8 cellular contexts compared by ENCODE assay signal in genomic region chr14:74713395-74713735, GRCh38. TPM values are rescaled to one million over a fixed set of nuclear protein-coding genes. Genes with fewer than 3 reads are reported as not detected.
DNase-seq lines count a peak whose midpoint lies in the region; ATAC-seq, FAIRE-seq and TF ChIP-seq lines count a peak whose summit lies in the region.

No MANE protein-coding gene starts in this region.

- H3K4me2 ChIP-seq in OCI-LY1 (ENCODE audit: low read length) (peak overlapping the region; percentile 92), endothelial cell of umbilical vein (ENCODE audit: insufficient read depth, low read length) (peak overlapping the region; percentile 82), neural progenitor cell (peak overlapping the region; percentile 86)

- intact Hi-C loops in CD4-positive, alpha-beta memory T cell (cut with micrococcal nuclease), result loop anchor here (1.0 to 2.0 kb wide), 3 partner anchors 50 to 411 kb away; partner anchors contain the start of genes ABCD4 and YLPM1
- intact Hi-C loops in endothelial cell of umbilical vein (cut with micrococcal nuclease), result loop anchor here (1.0 to 5.0 kb wide), 4 partner anchors 50 to 104 kb away; partner anchors contain the start of gene YLPM1

- peaks cover 38 to 57% (median 47%) of the 10 kb centered on the region in 4 donors for H3K4me1 Mint-ChIP-seq in CD4-positive, alpha-beta memory T cell
- H3K4me1 Mint-ChIP-seq in neural progenitor cell, result peaks cover 21% of the 10 kb centered on the region

- peaks cover 21 to 44% of the 10 kb centered on the region in 2 donors for H3K36me3 Mint-ChIP-seq in CD4-positive, alpha-beta memory T cell
- no peaks in the 10 kb centered on the region for H3K36me3 Mint-ChIP-seq in neural progenitor cell

- no peak for TF ChIP-seq CTCF in OCI-LY1 (IDR thresholded peaks at IDR 0.05; ENCODE audit: low read length)
- no peak for TF ChIP-seq CTCF in endothelial cell of umbilical vein (IDR thresholded peaks at IDR 0.05; ENCODE audit: extremely low read depth in 1 of 2, insufficient read depth in 1 of 2, low read depth in 1 of 2, low read length in 2 of 2)
- no peak for TF ChIP-seq CTCF in neural progenitor cell (IDR thresholded peaks at IDR 0.05)

- no peaks in the 10 kb centered on the region for H3K9me2 ChIP-seq in OCI-LY1 (ENCODE audit: low read depth, low read length)

- H3K4me3 Mint-ChIP-seq in CD4-positive, alpha-beta memory T cell, result peak overlapping the region; percentile 90 to 100 (median 98)
- H3K4me3 Mint-ChIP-seq in neural progenitor cell, result peak overlapping the region; percentile 97

- peaks cover 12% of the 10 kb centered on the region for H3K36me3 ChIP-seq in CD4-positive, alpha-beta memory T cell (ENCODE audit: insufficient read depth, low read length)
- H3K36me3 ChIP-seq in OCI-LY1 (ENCODE audit: insufficient read depth, low read length), result peaks cover 30% of the 10 kb centered on the region; the same call in 1 of the 2 replicates
- peaks cover 2 to 8% of the 10 kb centered on the region in 2 experiments for H3K36me3 ChIP-seq in endothelial cell of umbilical vein (ENCODE audit: control insufficient read depth in 2 of 2, extremely low read depth in 1 of 2, insufficient read depth in 2 of 2, low read length in 2 of 2)
- H3K36me3 ChIP-seq in neural progenitor cell, result peaks cover 7% of the 10 kb centered on the region

- H3K27ac Mint-ChIP-seq in CD4-positive, alpha-beta memory T cell, result peak overlapping the region; percentile 91 to 100 (median 99)
- peak overlapping the region; percentile 6 for H3K27ac Mint-ChIP-seq in neural progenitor cell

- H2AFZ ChIP-seq in OCI-LY1 (ENCODE audit: low read length) (no peak overlapping the region), endothelial cell of umbilical vein (ENCODE audit: low read depth, low read length) (peak overlapping the region; percentile 43), neural progenitor cell (replicated peaks) (peak overlapping the region; percentile 97)

- no peaks in the 10 kb centered on the region for H3K9me1 ChIP-seq in endothelial cell of umbilical vein (replicated peaks; ENCODE audit: control insufficient read depth, extremely low read depth, insufficient read depth, low read length)

- dilution Hi-C loops in endothelial cell of umbilical vein (cut with MboI; ENCODE audit: extremely low pct_ligation_motif_present, low sequenced_read_pairs), result no loop called here

- peaks cover 0 to 3% (median 0%) of the 10 kb centered on the region in 8 donors for H3K9me3 Mint-ChIP-seq in CD4-positive, alpha-beta memory T cell
- no peaks in the 10 kb centered on the region for H3K9me3 Mint-ChIP-seq in neural progenitor cell

- H3K9ac ChIP-seq in OCI-LY1 (ENCODE audit: low read length) (peak overlapping the region; percentile 76), endothelial cell of umbilical vein (replicated peaks; ENCODE audit: extremely low read depth, insufficient read depth, low read length) (peak overlapping the region; percentile 72), neural progenitor cell (peak overlapping the region; percentile 94)

- H3K9me3 ChIP-seq in CD4-positive, alpha-beta memory T cell (ENCODE audit: control insufficient read depth in 1 of 2, low read length in 2 of 2), result no peaks in the 10 kb centered on the region
- H3K9me3 ChIP-seq in OCI-LY1 (ENCODE audit: low read length) (no peaks in the 10 kb centered on the region), endothelial cell of umbilical vein (replicated peaks; ENCODE audit: control insufficient read depth, insufficient read depth, low read length) (no peaks in the 10 kb centered on the region), neural progenitor cell (ENCODE audit: low read depth) (no peaks in the 10 kb centered on the region)

- POLR2A ChIA-PET in CD4-positive, alpha-beta memory T cell (lab: Charles Lee; ENCODE audit: partially characterized antibody), result interaction anchor here (2.0 kb wide), 1 partner anchor 50 kb away, joined by 9 read pairs; the partner anchor contains the start of gene YLPM1
- POLR2A ChIA-PET in endothelial cell of umbilical vein (lab: Charles Lee), result no interaction called here

- TF ChIP-seq POLR2A in endothelial cell of umbilical vein (IDR thresholded peaks at IDR 0.05; ENCODE audit: low read depth, low read length), result no peak

- BruUV-seq in endothelial cell of umbilical vein (replicated peaks; lab: Mats Ljungman, UMichigan), result no TSS peak

- peak overlapping the region; percentile 91 for H3K27ac ChIP-seq in CD4-positive, alpha-beta memory T cell (ENCODE audit: low read depth, low read length)
- no peak overlapping the region for H3K27ac ChIP-seq in OCI-LY1 (ENCODE audit: low read depth, low read length, poor library complexity, severe bottlenecking)
- H3K27ac ChIP-seq in endothelial cell of umbilical vein (ENCODE audit: insufficient read depth, low read depth, low read length), result peak overlapping the region; percentile 37
- H3K27ac ChIP-seq in neural progenitor cell, result no peak overlapping the region

- H3F3A ChIP-seq in OCI-LY1 (ENCODE audit: insufficient read depth, low read length) (no peaks in the 10 kb centered on the region), neural progenitor cell (ENCODE audit: low read depth) (no peaks in the 10 kb centered on the region)

- CTCF ChIA-PET in CD4-positive, alpha-beta memory T cell (lab: Charles Lee; ENCODE audit: partially characterized antibody), result interaction anchor here (2.1 to 2.4 kb wide), 2 partner anchors 95 to 104 kb away, joined by 6 to 11 read pairs; no protein-coding TSS in a partner anchor
- CTCF ChIA-PET in endothelial cell of umbilical vein (lab: Charles Lee), result interaction anchor here (1.0 to 1.7 kb wide), 5 partner anchors 63 to 105 kb away, joined by 3 to 6 read pairs (median 4); no protein-coding TSS in a partner anchor

- ATAC-seq in esophagus mucosa, result no peak
- no peak for ATAC-seq in GM19395 (IDR thresholded peaks at IDR 0.05; ENCODE audit: unreplicated experiment)

- FAIRE-seq in endothelial cell of umbilical vein (lab: Jason Lieb, UNC), result no peak

- no peak for DNase-seq in CD4-positive, alpha-beta memory T cell
- no peak for DNase-seq in endothelial cell of umbilical vein (ENCODE audit: low read depth, low spot score)
- no peak for DNase-seq in neural progenitor cell (ENCODE audit: low spot score)
- DNase-seq in NCI-H526 (lab: John Stamatoyannopoulos, UW), result no peak
- no peak for DNase-seq in activated CD4-positive, CD25-positive, alpha-beta regulatory T cell treated with anti-CD3 and anti-CD28 coated beads, Interleukin-2, amount 50 U/mL, for 72 hours

- H3K27me3 Mint-ChIP-seq in CD4-positive, alpha-beta memory T cell, result no peaks in the 10 kb centered on the region
- no peaks in the 10 kb centered on the region for H3K27me3 Mint-ChIP-seq in neural progenitor cell (ENCODE audit: insufficient read depth, low read depth)

- no peaks in the 10 kb centered on the region for H4K20me1 ChIP-seq in OCI-LY1 (ENCODE audit: insufficient read depth, low read length)
- peaks cover 4% of the 10 kb centered on the region for H4K20me1 ChIP-seq in endothelial cell of umbilical vein (replicated peaks; ENCODE audit: control insufficient read depth, extremely low read depth, insufficient read depth, low read length)
- H4K20me1 ChIP-seq in neural progenitor cell (ENCODE audit: low read depth), result peaks cover 14% of the 10 kb centered on the region

- peak overlapping the region; percentile 80 to 83 for H3K4me3 ChIP-seq in CD4-positive, alpha-beta memory T cell (ENCODE audit: low read length in 2 of 2)
- H3K4me3 ChIP-seq in OCI-LY1 (ENCODE audit: low read depth, low read length, poor library complexity, severe bottlenecking) (peak overlapping the region; percentile 93), endothelial cell of umbilical vein (replicated peaks in 1 of 3; ENCODE audit: insufficient read depth in 1 of 3, low read depth in 1 of 3, low read length in 3 of 3) (peak overlapping the region; percentile 66 to 93 (median 92)), neural progenitor cell (peak overlapping the region; percentile 94)

- H3K27me3 ChIP-seq in CD4-positive, alpha-beta memory T cell (ENCODE audit: insufficient read depth, low read length), result no peaks in the 10 kb centered on the region
- H3K27me3 ChIP-seq in OCI-LY1 (ENCODE audit: insufficient read depth, low read length), result no peaks in the 10 kb centered on the region
- H3K27me3 ChIP-seq in endothelial cell of umbilical vein (ENCODE audit: control insufficient read depth in 2 of 2, insufficient read depth in 2 of 2, low read length in 2 of 2), result no peaks in the 10 kb centered on the region
- H3K27me3 ChIP-seq in neural progenitor cell, result no peaks in the 10 kb centered on the region

- H3K79me2 ChIP-seq in OCI-LY1 (ENCODE audit: insufficient read depth, low read length) (peaks cover 48% of the 10 kb centered on the region), endothelial cell of umbilical vein (ENCODE audit: control insufficient read depth, insufficient read depth, low read length) (peaks cover 51% of the 10 kb centered on the region), neural progenitor cell (ENCODE audit: low read depth) (peaks cover 61% of the 10 kb centered on the region)

- peaks cover 40% of the 10 kb centered on the region for H3K4me1 ChIP-seq in CD4-positive, alpha-beta memory T cell (ENCODE audit: insufficient read depth, low read length)
- peaks cover 26% of the 10 kb centered on the region for H3K4me1 ChIP-seq in OCI-LY1 (ENCODE audit: insufficient read depth, low read length, severe bottlenecking)
- H3K4me1 ChIP-seq in endothelial cell of umbilical vein (ENCODE audit: control insufficient read depth, extremely low read depth, insufficient read depth, low read length), result peaks cover 15% of the 10 kb centered on the region
- peaks cover 9% of the 10 kb centered on the region for H3K4me1 ChIP-seq in neural progenitor cell

RNA-seq across cellular contexts. Expression of gene FCF1, which starts 0.4 kb away (rescaled TPM):
- total RNA-seq in CD4-positive, alpha-beta memory T cell, result 10 to 100 TPM; 57.5 to 57.9 TPM
- polyA plus RNA-seq in CD4-positive, alpha-beta memory T cell, result 10 to 100 TPM; 28.6 to 35.5 TPM
- 57.8 and 58.2 TPM in 2 replicates for total RNA-seq in endothelial cell of umbilical vein
- polyA plus RNA-seq in endothelial cell of umbilical vein, result 24.4 and 26.2 TPM in 2 replicates
- polyA plus RNA-seq in endothelial cell of umbilical vein (2011; cell fraction: cytosol; rRNA removed), result 51.1 and 51.3 TPM in 2 replicates
- 24.9 and 32.5 TPM in 2 replicates for polyA plus RNA-seq in endothelial cell of umbilical vein (2011; cell fraction: nucleus; rRNA removed)
- polyA plus RNA-seq in endothelial cell of umbilical vein (2012), result 51.4 and 70.1 TPM in 2 replicates
- polyA minus RNA-seq in endothelial cell of umbilical vein, result 39.9 and 50.5 TPM in 2 replicates
- 15.2 TPM for polyA minus RNA-seq in endothelial cell of umbilical vein (2011; cell fraction: cytosol; rRNA and poly(A)+ RNA removed)
- polyA minus RNA-seq in endothelial cell of umbilical vein (2011; cell fraction: nucleus; rRNA and poly(A)+ RNA removed), result 10.0 and 19.0 TPM in 2 replicates
- total RNA-seq in neural progenitor cell (ENCODE audit: low replicate concordance), result 41.7 and 96.1 TPM in 2 replicates
- total RNA-seq in esophagus mucosa, result 38.8 TPM

RNA-seq across cellular contexts. Expression of gene AREL1, which starts 0.5 kb away (rescaled TPM):
- 10 to 100 TPM; 44.4 to 46.1 TPM for total RNA-seq in CD4-positive, alpha-beta memory T cell
- polyA plus RNA-seq in CD4-positive, alpha-beta memory T cell, result 10 to 100 TPM; 16.2 to 24.2 TPM
- 46.4 and 50.3 TPM in 2 replicates for total RNA-seq in endothelial cell of umbilical vein
- 67.2 and 87.1 TPM in 2 replicates for polyA plus RNA-seq in endothelial cell of umbilical vein
- 32.8 and 35.8 TPM in 2 replicates for polyA plus RNA-seq in endothelial cell of umbilical vein (2011; cell fraction: cytosol; rRNA removed)
- polyA plus RNA-seq in endothelial cell of umbilical vein (2011; cell fraction: nucleus; rRNA removed), result 120 and 158 TPM in 2 replicates
- 25.4 and 28.7 TPM in 2 replicates for polyA plus RNA-seq in endothelial cell of umbilical vein (2012)
- 221 and 264 TPM in 2 replicates for polyA minus RNA-seq in endothelial cell of umbilical vein
- 20.8 TPM for polyA minus RNA-seq in endothelial cell of umbilical vein (2011; cell fraction: cytosol; rRNA and poly(A)+ RNA removed)
- 133 and 153 TPM in 2 replicates for polyA minus RNA-seq in endothelial cell of umbilical vein (2011; cell fraction: nucleus; rRNA and poly(A)+ RNA removed)
- 25.2 and 27.7 TPM in 2 replicates for total RNA-seq in neural progenitor cell (ENCODE audit: low replicate concordance)
- total RNA-seq in esophagus mucosa, result 24.1 TPM

RNA-seq across cellular contexts. Expression of gene YLPM1, which starts 49.8 kb away (rescaled TPM):
- 10 to 100 TPM; 83.1 to 90.3 TPM for total RNA-seq in CD4-positive, alpha-beta memory T cell
- 10 to 100 TPM in 1 of 2 donors, 1 to 10 TPM in 1; 2.5 to 21.5 TPM for polyA plus RNA-seq in CD4-positive, alpha-beta memory T cell
- total RNA-seq in endothelial cell of umbilical vein (81.0 and 85.7 TPM in 2 replicates), neural progenitor cell (ENCODE audit: low replicate concordance) (35.7 and 55.9 TPM in 2 replicates), esophagus mucosa (30.6 TPM)
- 11.4 and 14.9 TPM in 2 replicates for polyA plus RNA-seq in endothelial cell of umbilical vein
- 17.4 and 19.5 TPM in 2 replicates for polyA plus RNA-seq in endothelial cell of umbilical vein (2011; cell fraction: cytosol; rRNA removed)
- 62.3 and 71.9 TPM in 2 replicates for polyA plus RNA-seq in endothelial cell of umbilical vein (2011; cell fraction: nucleus; rRNA removed)
- 43.8 and 61.5 TPM in 2 replicates for polyA plus RNA-seq in endothelial cell of umbilical vein (2012)
- 42.2 and 45.4 TPM in 2 replicates for polyA minus RNA-seq in endothelial cell of umbilical vein
- 11.9 TPM for polyA minus RNA-seq in endothelial cell of umbilical vein (2011; cell fraction: cytosol; rRNA and poly(A)+ RNA removed)
- polyA minus RNA-seq in endothelial cell of umbilical vein (2011; cell fraction: nucleus; rRNA and poly(A)+ RNA removed), result 118 and 155 TPM in 2 replicates

Comparison
In these comparisons a context has a peak if more than half of its experiments do, and no peak if none do; other contexts are left out.
1. H3K27ac ChIP-seq: peak in CD4-positive, alpha-beta memory T cell (single experiment) and endothelial cell of umbilical vein (single experiment); none in OCI-LY1 (single experiment) and neural progenitor cell (single experiment).
2. Peak in every context shown above with its lines, with median percentiles within 50 percentile points of each other: H3K4me3 ChIP-seq, H3K4me2 ChIP-seq and H3K9ac ChIP-seq.